In the genomic region with DNA sequence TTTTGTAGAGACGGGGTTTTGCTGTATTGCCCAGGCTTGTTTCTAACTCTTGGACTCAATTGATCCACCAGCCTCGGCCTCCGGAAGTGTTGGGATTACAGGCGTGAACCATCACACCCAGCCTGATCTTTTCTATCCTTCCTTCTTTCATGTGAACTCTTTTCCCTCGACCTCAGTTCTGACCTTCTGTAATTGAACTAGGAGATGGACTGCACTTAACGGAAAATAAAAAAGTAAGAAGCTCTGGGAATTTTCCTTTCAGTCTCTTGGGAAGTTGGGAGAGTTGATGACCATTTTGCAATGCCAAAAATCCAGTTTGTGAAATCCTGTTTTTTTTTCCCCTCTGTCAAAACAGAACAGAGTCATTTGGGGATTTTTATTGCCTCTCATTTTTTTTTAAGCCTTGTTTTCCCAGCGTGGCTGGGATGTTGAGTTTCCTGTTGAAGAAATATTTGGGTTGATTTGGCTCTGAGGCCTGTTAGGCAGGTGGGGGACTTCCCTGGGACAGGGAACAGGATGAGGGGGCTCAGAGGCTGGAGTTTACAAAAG, we compare ENCODE assay signal across 12 cellular contexts. TPM values are rescaled to one million over a fixed set of nuclear protein-coding genes. Genes with fewer than 3 reads are reported as not detected.
DNase-seq lines count a peak whose midpoint lies in the region; ATAC-seq and TF ChIP-seq lines count a peak whose summit lies in the region.
"Had no signal": no experiment of that assay in that cellular context is flagged by ENCODE, and none has a peak within 500 bp of the region (broad histone marks: within the 10 kb centered on the region; RNA-seq: fewer than 3 reads in every experiment).

No MANE protein-coding gene starts in this region.

- no peaks in the 10 kb centered on the region for H3F3A ChIP-seq in neural progenitor cell (ENCODE audit: low read depth)

- H3K27me3 Mint-ChIP-seq in neural progenitor cell (ENCODE audit: insufficient read depth, low read depth): peaks cover 16% of the 10 kb centered on the region

- TF ChIP-seq CTCF in fibroblast of villous mesenchyme (IDR thresholded peaks at IDR 0.05; ENCODE audit: insufficient read depth, low read depth, low read length) (no peak), neural progenitor cell (IDR thresholded peaks at IDR 0.05) (no peak), tibial artery (IDR thresholded peaks at IDR 0.05) (no peak)

- peaks cover 55% of the 10 kb centered on the region for H3K4me1 ChIP-seq in adipocyte (ENCODE audit: control insufficient read depth, insufficient read depth, low read length)
- no peaks in the 10 kb centered on the region for H3K4me1 ChIP-seq in neural progenitor cell
- H3K4me1 ChIP-seq in tibial artery: peaks cover 0 to 69% (median 40%) of the 10 kb centered on the region in 4 donors

- no peaks in the 10 kb centered on the region for H3K79me2 ChIP-seq in neural progenitor cell (ENCODE audit: low read depth)

- no peaks in the 10 kb centered on the region for H3K27me3 ChIP-seq in adipocyte (replicated peaks; ENCODE audit: control insufficient read depth, insufficient read depth, low read length)
- H3K27me3 ChIP-seq in neural progenitor cell: no peaks in the 10 kb centered on the region
- no peaks in the 10 kb centered on the region for H3K27me3 ChIP-seq in tibial artery

- H3K4me3 Mint-ChIP-seq in neural progenitor cell: no peak overlapping the region
- H3K4me3 Mint-ChIP-seq: CD8-positive, alpha-beta T cell had no signal

- H3K4me3 ChIP-seq in adipocyte (ENCODE audit: low read length): no peak overlapping the region
- H3K4me3 ChIP-seq in fibroblast of villous mesenchyme (ENCODE audit: low read depth, low read length): no peak overlapping the region
- H3K4me3 ChIP-seq in neural progenitor cell: no peak overlapping the region
- no peak overlapping the region for H3K4me3 ChIP-seq in tibial artery

- no peaks in the 10 kb centered on the region for H3K36me3 Mint-ChIP-seq in neural progenitor cell
- H3K36me3 Mint-ChIP-seq: CD8-positive, alpha-beta T cell had no signal

- peaks cover 17% of the 10 kb centered on the region for H3K9me3 Mint-ChIP-seq in neural progenitor cell

- DNase-seq in adipocyte (ENCODE audit: low read depth) (peak; percentile 73), fibroblast of villous mesenchyme (ENCODE audit: low read depth) (peak; percentile 94), neural progenitor cell (ENCODE audit: low spot score) (no peak), tibial artery (no peak), kidney tubule cell (ENCODE audit: low spot score) (no peak), inferior parietal cortex (ENCODE audit: extremely low spot score) (no peak), nucleus accumbens (lab: John Stamatoyannopoulos, UW) (no peak)
- DNase-seq: CD8-positive, alpha-beta T cell; Kasumi-1; stimulated activated naive CD4-positive, alpha-beta T cell treated with Interleukin-2 at 50 U/mL for 16 hours; WERI-Rb-1 had no signal

- H4K20me1 ChIP-seq in neural progenitor cell (ENCODE audit: low read depth): no peaks in the 10 kb centered on the region

- no peak overlapping the region for H2AFZ ChIP-seq in neural progenitor cell (replicated peaks)

- H3K27ac Mint-ChIP-seq in neural progenitor cell: peak overlapping the region; percentile 19
- H3K27ac Mint-ChIP-seq: CD8-positive, alpha-beta T cell had no signal

- H3K4me1 Mint-ChIP-seq in neural progenitor cell: peaks cover 9% of the 10 kb centered on the region

- H3K4me2 ChIP-seq in neural progenitor cell: no peak overlapping the region

- H3K9me3 ChIP-seq in adipocyte (ENCODE audit: control insufficient read depth, low read length) (peaks cover 7% of the 10 kb centered on the region), neural progenitor cell (ENCODE audit: low read depth) (no peaks in the 10 kb centered on the region), tibial artery (no peaks in the 10 kb centered on the region)

- no peak overlapping the region for H3K27ac ChIP-seq in neural progenitor cell
- H3K27ac ChIP-seq in tibial artery: peak overlapping the region; percentile 79 to 80
- H3K27ac ChIP-seq: WERI-Rb-1 had no signal

- H3K36me3 ChIP-seq in adipocyte (ENCODE audit: control insufficient read depth, insufficient read depth, low read length, severe bottlenecking): no peaks in the 10 kb centered on the region
- H3K36me3 ChIP-seq in neural progenitor cell: no peaks in the 10 kb centered on the region
- no peaks in the 10 kb centered on the region for H3K36me3 ChIP-seq in tibial artery
- H3K36me3 ChIP-seq: WERI-Rb-1 had no signal

- intact Hi-C loops in tibial artery (cut with DNase I; ENCODE audit: low total_unique reads): no loop called here

- H3K9ac ChIP-seq in adipocyte (ENCODE audit: low read length): peak overlapping the region; percentile 72
- no peak overlapping the region for H3K9ac ChIP-seq in neural progenitor cell

- no peak for ATAC-seq in HG03565 (IDR thresholded peaks at IDR 0.05; ENCODE audit: unreplicated experiment)
- ATAC-seq: CD8-positive, alpha-beta T cell had no signal

RNA-seq across cellular contexts. Expression of a gene that starts 26.9 kb away (rescaled TPM):
- total RNA-seq in fibroblast of villous mesenchyme (57.9 and 67.0 TPM in 2 replicates), neural progenitor cell (ENCODE audit: low replicate concordance) (21.6 and 61.5 TPM in 2 replicates)

RNA-seq across cellular contexts. Expression of a gene that starts 35.7 kb away (rescaled TPM):
- total RNA-seq in fibroblast of villous mesenchyme (0.43 and 0.64 TPM in 2 replicates), neural progenitor cell (ENCODE audit: low replicate concordance) (0.34 TPM in 1 of 2 replicates, not detected in the other)

RNA-seq across cellular contexts. Expression of a gene that starts 44.5 kb away (rescaled TPM):
- total RNA-seq in fibroblast of villous mesenchyme (9.0 and 11.2 TPM in 2 replicates), neural progenitor cell (ENCODE audit: low replicate concordance) (2.6 and 17.7 TPM in 2 replicates)
- total RNA-seq: CD8-positive, alpha-beta T cell had no signal

Comparison
In these comparisons a context has a peak if more than half of its experiments do, and no peak if none do; other contexts are left out.
1. DNase-seq: peak in adipocyte (single experiment) and fibroblast of villous mesenchyme (single experiment); none in neural progenitor cell (single experiment), tibial artery (0 of 2), kidney tubule cell (single experiment), inferior parietal cortex (single experiment) and nucleus accumbens (0 of 56).